28 cellular contexts compared by ENCODE assay signal in the genomic region with DNA sequence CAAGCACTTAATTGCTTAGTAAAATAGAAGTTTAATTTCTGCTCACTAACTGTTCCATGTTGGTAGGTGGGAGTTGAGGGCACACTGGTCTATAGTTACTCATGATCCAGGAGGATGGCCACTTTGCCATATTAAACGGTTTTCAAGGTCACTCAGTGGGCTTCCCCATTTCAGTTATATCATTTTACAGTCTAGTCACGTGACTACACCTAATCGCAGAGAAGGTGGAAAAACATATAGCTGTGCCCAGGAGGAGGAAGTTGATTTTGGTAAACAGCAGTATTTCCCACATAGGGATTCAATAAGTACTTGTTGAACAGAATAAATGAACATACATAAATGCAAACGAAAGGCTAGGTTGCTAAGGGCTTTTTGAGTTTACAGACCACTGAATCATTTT.
"Had no signal": no experiment of that assay in that cellular context is flagged by ENCODE, and none has a peak within 500 bp of the region (broad histone marks: within the 10 kb centered on the region; RNA-seq: fewer than 3 reads in every experiment).

No MANE protein-coding gene starts in this region.

- DNase-seq: activated CD4-positive, alpha-beta memory T cell treated with anti-CD3 and anti-CD28 coated beads, Interleukin-2, amount 10 ng/mL, durations not matched to agents 7 days and 5 days; activated CD4-positive, alpha-beta T cell treated with anti-CD3 and anti-CD28 coated beads for 1 hour; activated CD4-positive, alpha-beta T cell treated with anti-CD3 and anti-CD28 coated beads for 48 hours; activated CD4-positive, CD25-positive, alpha-beta regulatory T cell; activated CD8-positive, alpha-beta memory T cell treated with anti-CD3 and anti-CD28 coated beads for 24 hours; activated CD8-positive, alpha-beta memory T cell treated with anti-CD3 and anti-CD28 coated beads, Interleukin-2, amount 10 ng/mL, durations not matched to agents 7 days and 5 days; activated CD8-positive, alpha-beta memory T cell treated with anti-CD3 and anti-CD28 coated beads, Interleukin-2, amount 50 U/mL, for 48 hours; activated effector memory CD4-positive, alpha-beta T cell treated with Interleukin-2 at 50 U/mL for 16 hours; activated naive CD4-positive, alpha-beta T cell treated with anti-CD3 and anti-CD28 coated beads, Interleukin-2, amount 10 ng/mL, durations not matched to agents 7 days and 5 days; activated naive CD8-positive, alpha-beta T cell treated with anti-CD3 and anti-CD28 coated beads for 36 hours; activated T-cell treated with anti-CD3 and anti-CD28 coated beads, Interleukin-2, amount 50 U/mL, for 48 hours; amniotic stem cell; aorta; brain microvascular endothelial cell; central memory CD4-positive, alpha-beta T cell; NCI-H1105; NCI-H1417 treated with DMSO at 0.1 percent for 48 hours; NCI-H187 treated with DMSO at 0.1 percent for 48 hours; NCI-H2081; NCI-H2171 treated with DMSO at 0.1 percent for 48 hours; NCI-H2227 treated with DMSO at 0.1 percent for 48 hours; NCI-H446 treated with DMSO at 0.1 percent for 48 hours; NCI-H524; Right ventricle myocardium superior; SW 1271; T1000; WERI-Rb-1 had no signal

- H3K36me3 ChIP-seq: brain microvascular endothelial cell, WERI-Rb-1 had no signal

- H3K27me3 ChIP-seq: brain microvascular endothelial cell had no signal

- FAIRE-seq: colon had no signal

- H3K27ac ChIP-seq: brain microvascular endothelial cell, WERI-Rb-1 had no signal

- ATAC-seq: activated CD8-positive, alpha-beta memory T cell treated with anti-CD3 and anti-CD28 coated beads, Interleukin-2, amount 10 ng/mL, durations not matched to agents 7 days and 5 days had no signal
